Comparison of ENCODE assay signal across 2 cellular contexts in genomic region chr1:180192172-180192571, GRCh38.
TF ChIP-seq lines count a peak whose summit lies in the region.

No MANE protein-coding gene starts in this region.

TF ChIP-seq in K562, 482 proteins besides CTCF, POLR2A, EP300 and RAD21:
- TF ChIP-seq POLR2G (IDR thresholded peaks at IDR 0.05; ENCODE audit: low read depth, low read length) (0 out of 2 replicates have a peak, but pooled peaks have one; percentile 19), GMEB1 (CRISPR knock-in tag; IDR thresholded peaks at IDR 0.05) (no peak), CBX3 (IDR thresholded peaks at IDR 0.05; ENCODE audit: borderline replicate concordance in 1 of 2, low read length in 2 of 2) (no peak), MIER1 (IDR thresholded peaks at IDR 0.05; ENCODE audit: low read depth) (no peak)

TF ChIP-seq in GM12891, 5 proteins besides CTCF, POLR2A, EP300 and RAD21:
- no peak for TF ChIP-seq TAF1 (IDR thresholded peaks at IDR 0.05; ENCODE audit: low read depth, low read length)
- TF ChIP-seq PAX5 (IDR thresholded peaks at IDR 0.05; ENCODE audit: insufficient read depth, low read length, severe bottlenecking): no peak
- no peak for TF ChIP-seq POU2F2 (IDR thresholded peaks at IDR 0.05; ENCODE audit: low read depth, low read length)
- TF ChIP-seq SPI1 (IDR thresholded peaks at IDR 0.05; ENCODE audit: low read depth, low read length): no peak
- TF ChIP-seq POLR2AphosphoS5 (IDR thresholded peaks at IDR 0.05; ENCODE audit: low read depth, low read length): no peak
TF ChIP-seq in GM12891: peak in this region for 0.
